35 cellular contexts compared by ENCODE assay signal in the genomic region with DNA sequence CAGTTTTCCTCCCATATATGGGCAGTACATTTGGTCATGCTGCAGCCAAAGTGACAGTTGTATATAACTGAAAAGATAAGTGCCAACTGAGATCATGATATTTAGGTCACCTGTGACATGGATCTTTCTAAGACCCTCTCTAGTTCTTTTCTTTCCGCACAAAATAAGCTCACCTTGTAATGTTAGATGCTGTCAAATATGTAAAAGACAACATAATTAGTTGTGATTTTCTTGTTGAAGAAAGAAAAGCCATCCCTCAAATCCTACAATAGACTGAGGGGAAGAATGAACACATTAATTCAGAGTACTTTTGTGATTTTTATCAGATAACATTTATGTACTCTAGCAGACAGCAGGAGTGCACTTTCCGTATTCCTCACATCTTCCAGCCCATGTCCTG. TPM values are rescaled to one million over a fixed set of nuclear protein-coding genes. Genes with fewer than 3 reads are reported as not detected.
"Had no signal": no experiment of that assay in that cellular context is flagged by ENCODE, and none has a peak within 500 bp of the region (broad histone marks: within the 10 kb centered on the region; RNA-seq: fewer than 3 reads in every experiment).

No MANE protein-coding gene starts in this region.

- ATAC-seq: activated naive CD4-positive, alpha-beta T cell treated with anti-CD3 and anti-CD28 coated beads, Interleukin-2, amount 50 U/mL, for 72 hours; activated naive CD8-positive, alpha-beta T cell treated with anti-CD3 and anti-CD28 coated beads, Interleukin-2, amount 50 U/mL, for 24 hours; activated T-cell treated with anti-CD3 and anti-CD28 coated beads, Interleukin-2, amount 50 U/mL, for 4 hours; activated T-cell treated with anti-CD3 and anti-CD28 coated beads, Interleukin-2, amount 50 U/mL, for 72 hours; activated T-helper 17 cell treated with anti-CD3 and anti-CD28 coated beads, Interleukin-2, amount 50 U/mL, for 72 hours; body of pancreas had no signal

- H3K9me3 ChIP-seq: adrenal gland, ascending aorta, body of pancreas, breast epithelium had no signal

- H3K27ac ChIP-seq: adrenal gland, ascending aorta, body of pancreas, brain microvascular endothelial cell, breast epithelium, cardiac muscle cell had no signal

- H3K36me3 ChIP-seq: adrenal gland, ascending aorta, brain microvascular endothelial cell, breast epithelium, cardiac muscle cell had no signal

- H3K27me3 ChIP-seq: adrenal gland, ascending aorta, body of pancreas, brain microvascular endothelial cell, breast epithelium, cardiac muscle cell had no signal

- H3K4me3 ChIP-seq: adrenal gland, ascending aorta, body of pancreas, breast epithelium, cardiac muscle cell had no signal

- DNase-seq: activated effector memory CD4-positive, alpha-beta T cell treated with anti-CD3 and anti-CD28 coated beads, Interleukin-2, amount 50 U/mL, for 16 hours; activated effector memory CD4-positive, alpha-beta T cell treated with Interleukin-2 at 50 U/mL for 16 hours; activated gamma-delta T cell; activated gamma-delta T cell treated with Interleukin-2 at 50 U/mL for 16 hours; activated naive CD4-positive, alpha-beta T cell; activated naive CD4-positive, alpha-beta T cell treated with anti-CD3 and anti-CD28 coated beads for 36 hours; activated naive CD4-positive, alpha-beta T cell treated with anti-CD3 and anti-CD28 coated beads, Interleukin-2, amount 10 ng/mL, durations not matched to agents 7 days and 5 days; activated naive CD4-positive, alpha-beta T cell treated with anti-CD3 and anti-CD28 coated beads, Interleukin-2, amount 50 U/mL, for 16 hours; activated naive CD4-positive, alpha-beta T cell treated with Interleukin-2 at 50 U/mL for 16 hours; activated naive CD8-positive, alpha-beta T cell treated with anti-CD3 and anti-CD28 coated beads for 36 hours; activated naive CD8-positive, alpha-beta T cell treated with anti-CD3 and anti-CD28 coated beads, Interleukin-2, amount 10 ng/mL, durations not matched to agents 7 days and 5 days; activated naive CD8-positive, alpha-beta T cell treated with anti-CD3 and anti-CD28 coated beads, Interleukin-2, amount 50 U/mL, for 24 hours; activated T-cell treated with anti-CD3 and anti-CD28 coated beads, Interleukin-2, amount 50 U/mL, for 24 hours; activated T-cell treated with anti-CD3 and anti-CD28 coated beads, Interleukin-2, amount 50 U/mL, for 4 hours; activated T-cell treated with anti-CD3 and anti-CD28 coated beads, Interleukin-2, amount 50 U/mL, for 48 hours; activated T-cell treated with anti-CD3 and anti-CD28 coated beads, Interleukin-2, amount 50 U/mL, for 72 hours; adrenal gland; amniotic stem cell; amygdala; anterior cingulate cortex; aorta; body of pancreas; brain microvascular endothelial cell; caudate nucleus; central memory CD4-positive, alpha-beta T cell; cerebellar nuclear complex had no signal

RNA-seq across cellular contexts. Expression of gene OVCH1, which starts 37.4 kb away (rescaled TPM):
- total RNA-seq: activated naive CD4-positive, alpha-beta T cell treated with anti-CD3 and anti-CD28 coated beads for 36 hours; activated naive CD4-positive, alpha-beta T cell treated with anti-CD3 and anti-CD28 coated beads, Interleukin-2, amount 50 U/mL, for 72 hours; activated naive CD8-positive, alpha-beta T cell treated with anti-CD3 and anti-CD28 coated beads for 36 hours; activated naive CD8-positive, alpha-beta T cell treated with anti-CD3 and anti-CD28 coated beads, Interleukin-2, amount 10 ng/mL, durations not matched to agents 7 days and 5 days; activated T-cell treated with anti-CD3 and anti-CD28 coated beads, Interleukin-2, amount 50 U/mL, for 4 hours; activated T-cell treated with anti-CD3 and anti-CD28 coated beads, Interleukin-2, amount 50 U/mL, for 72 hours; activated T-helper 1 cell treated with anti-CD3 and anti-CD28 coated beads, Interleukin-12 subunit alpha, Interleukin-12 subunit beta, Interleukin-2, Interleukin-4 antibody, amounts not matched to agents 30 ng/mL and 10 ng/mL and 1 ng/mL, durations not matched to agents 14 hours and 24 hours and 36 hours; activated T-helper 17 cell treated with anti-CD3 and anti-CD28 coated beads, Interleukin-2, amount 50 U/mL, for 72 hours; activated T-helper 2 cell treated with anti-CD3 and anti-CD28 coated beads, Interferon-gamma antibody, Interleukin-2, Interleukin-4, amounts not matched to agents 10 μg/mL and 5 μg/mL and 100 μg/mL, durations not matched to agents 14 hours and 24 hours and 36 hours; astrocyte; bronchial epithelial cell; cardiac muscle cell had no signal
- polyA plus RNA-seq: cardiac muscle cell had no signal
